9 cellular contexts compared by ENCODE assay signal in genomic region chr5:54645888-54646284, GRCh38.
DNase-seq lines count a peak whose midpoint lies in the region; ATAC-seq and TF ChIP-seq lines count a peak whose summit lies in the region.
"Had no signal": no experiment of that assay in that cellular context is flagged by ENCODE, and none has a peak within 500 bp of the region (broad histone marks: within the 10 kb centered on the region; RNA-seq: fewer than 3 reads in every experiment).

No MANE protein-coding gene starts in this region.

- H2AK5ac ChIP-seq in neuronal stem cell (ENCODE audit: low read depth, low read length) = no peak overlapping the region

- no CpG with 5 or more reads among the region's 2 CpGs for WGBS in neuronal stem cell (ENCODE audit: extremely low coverage in 2 of 2, insufficient read length in 2 of 2, insufficient replicate concordance in 1 of 2), 2 donors
- 83% methylated on average over 2 of the region's 2 CpGs for WGBS in SK-N-SH (ENCODE audit: low lambda C conversion rate)

- CTCF ChIA-PET in PC-3 (lab: Charles Lee) (no interaction called here), SK-N-SH (lab: Yijun Ruan, JAX) (interaction anchor here (0.8 kb wide), 1 partner anchor 13 kb away, joined by 3 read pairs; no protein-coding TSS in a partner anchor)

- peaks cover 7% of the 10 kb centered on the region for H3K36me3 Mint-ChIP-seq in HFFc6 (ENCODE audit: low read depth)

- H4K20me1 ChIP-seq in OCI-LY1 (ENCODE audit: insufficient read depth, low read length) (no peaks in the 10 kb centered on the region), PC-3 (ENCODE audit: low read length) (no peaks in the 10 kb centered on the region), SK-N-SH (ENCODE audit: insufficient read depth) (no peaks in the 10 kb centered on the region)

- H3K4me2 ChIP-seq in OCI-LY1 (ENCODE audit: low read length) (peak overlapping the region; percentile 70), neuronal stem cell (ENCODE audit: insufficient read depth, low read length, poor library complexity, severe bottlenecking) (no peak overlapping the region), PC-3 (ENCODE audit: low read length) (no peak overlapping the region), SK-N-SH (no peak overlapping the region)

- H3K27me3 ChIP-seq in OCI-LY1 (ENCODE audit: insufficient read depth, low read length) (no peaks in the 10 kb centered on the region), neuronal stem cell (ENCODE audit: control insufficient read depth in 3 of 3, insufficient read depth in 3 of 3, low read depth in 1 of 3, low read length in 3 of 3) (no peaks in the 10 kb centered on the region), PC-3 (ENCODE audit: low read length) (no peaks in the 10 kb centered on the region), SK-N-SH (ENCODE audit: insufficient read depth) (no peaks in the 10 kb centered on the region)

- H3K9me3 ChIP-seq in OCI-LY1 (ENCODE audit: low read length) (no peaks in the 10 kb centered on the region), neuronal stem cell (replicated peaks in 1 of 2; ENCODE audit: control insufficient read depth in 2 of 2, insufficient read depth in 1 of 2, low read depth in 1 of 2, low read length in 2 of 2) (no peaks in the 10 kb centered on the region), PC-3 (ENCODE audit: low read length) (no peaks in the 10 kb centered on the region), SK-N-SH (no peaks in the 10 kb centered on the region)
- H3K9me3 ChIP-seq: psoas muscle had no signal

- no peaks in the 10 kb centered on the region for H3F3A ChIP-seq in OCI-LY1 (ENCODE audit: insufficient read depth, low read length)
- no peaks in the 10 kb centered on the region for H3F3A ChIP-seq in PC-3 (ENCODE audit: low read length, unreplicated experiment)
- peaks cover 8% of the 10 kb centered on the region for H3F3A ChIP-seq in SK-N-SH (replicated peaks; ENCODE audit: insufficient read depth)

- H3K79me2 ChIP-seq in OCI-LY1 (ENCODE audit: insufficient read depth, low read length) (no peaks in the 10 kb centered on the region), PC-3 (ENCODE audit: low read length) (no peaks in the 10 kb centered on the region), SK-N-SH (ENCODE audit: insufficient read depth) (no peaks in the 10 kb centered on the region)

- no peak overlapping the region for H3K18ac ChIP-seq in neuronal stem cell (ENCODE audit: low read length)

- H3K27ac ChIP-seq in OCI-LY1 (ENCODE audit: low read depth, low read length, poor library complexity, severe bottlenecking) = peak overlapping the region; percentile 96
- H3K27ac ChIP-seq in coronary artery = peak overlapping the region; percentile 73 to 95
- H3K27ac ChIP-seq in neuronal stem cell (replicated peaks; ENCODE audit: low read length) = no peak overlapping the region
- H3K27ac ChIP-seq in PC-3 (ENCODE audit: low read length) = no peak overlapping the region
- H3K27ac ChIP-seq in SK-N-SH (ENCODE audit: low read depth in 2 of 2, low read length in 1 of 2) = no peak overlapping the region

- TF ChIP-seq RAD21 in SK-N-SH (IDR thresholded peaks at IDR 0.05; ENCODE audit: low read length) = no peak

- H3K9me2 ChIP-seq in OCI-LY1 (ENCODE audit: low read depth, low read length) = no peaks in the 10 kb centered on the region
- no peaks in the 10 kb centered on the region for H3K9me2 ChIP-seq in PC-3 (replicated peaks; ENCODE audit: low read length)
- H3K9me2 ChIP-seq in SK-N-SH = no peaks in the 10 kb centered on the region

- no TSS peak for BruUV-seq in PC-3 (replicated peaks; lab: Mats Ljungman, UMichigan)

- TF ChIP-seq EP300 in SK-N-SH (IDR thresholded peaks at IDR 0.05; ENCODE audit: borderline replicate concordance in 1 of 2, low read depth in 1 of 2, low read length in 1 of 2) = no peak

- no peak overlapping the region for H2BK12ac ChIP-seq in neuronal stem cell (ENCODE audit: low read length)

- H3K36me3 ChIP-seq in OCI-LY1 (ENCODE audit: insufficient read depth, low read length) (no peaks in the 10 kb centered on the region), neuronal stem cell (replicated peaks in 1 of 2; ENCODE audit: control insufficient read depth in 2 of 2, insufficient read depth in 2 of 2, low read length in 2 of 2) (no peaks in the 10 kb centered on the region), PC-3 (ENCODE audit: low read depth, low read length) (no peaks in the 10 kb centered on the region), SK-N-SH (replicated peaks in 1 of 2; ENCODE audit: control insufficient read depth in 1 of 2, insufficient read depth in 2 of 2, low read length in 1 of 2) (no peaks in the 10 kb centered on the region)

- ATAC-seq in PC-3 = no peak
- no peak for ATAC-seq in HG03460 (IDR thresholded peaks at IDR 0.05; ENCODE audit: unreplicated experiment)

- peak overlapping the region; percentile 55; the same call in 1 of the 2 replicates for H3K9ac ChIP-seq in OCI-LY1 (ENCODE audit: low read length)
- no peak overlapping the region for H3K9ac ChIP-seq in neuronal stem cell (ENCODE audit: low read depth, low read length, poor library complexity)
- no peak overlapping the region for H3K9ac ChIP-seq in PC-3 (ENCODE audit: low read length)
- no peak overlapping the region for H3K9ac ChIP-seq in SK-N-SH

- intact Hi-C loops in PC-3 (cut with micrococcal nuclease) = loop anchor here (10.0 kb wide), 1 partner anchor 121 kb away; no protein-coding TSS in a partner anchor

- H3K23ac ChIP-seq in neuronal stem cell (ENCODE audit: low read depth, low read length, poor library complexity) = no peak overlapping the region

- no peaks in the 10 kb centered on the region; the same call in 1 of the 2 replicates for H3K27me3 Mint-ChIP-seq in HFFc6 (ENCODE audit: insufficient read depth)

- peaks cover 23% of the 10 kb centered on the region for H3K4me1 ChIP-seq in OCI-LY1 (ENCODE audit: insufficient read depth, low read length, severe bottlenecking)
- peaks cover 5 to 7% of the 10 kb centered on the region in 2 donors for H3K4me1 ChIP-seq in neuronal stem cell (ENCODE audit: control insufficient read depth in 2 of 2, insufficient read depth in 1 of 2, low read depth in 1 of 2, low read length in 2 of 2)
- H3K4me1 ChIP-seq in PC-3 (ENCODE audit: insufficient read depth, low read length) = peaks cover 32% of the 10 kb centered on the region
- H3K4me1 ChIP-seq in SK-N-SH (ENCODE audit: control insufficient read depth in 1 of 2, insufficient read depth in 2 of 2, low read depth in 1 of 2, low read length in 1 of 2) = peaks cover 0 to 31% of the 10 kb centered on the region in 2 experiments; a peak in 3 of 4 replicates

- DNase-seq in AG10803 (ENCODE audit: low read depth) = peak; percentile 58
- DNase-seq in coronary artery (ENCODE audit: low spot score) = no peak
- no peak for DNase-seq in neuronal stem cell (ENCODE audit: low spot score)
- no peak for DNase-seq in PC-3
- no peak for DNase-seq in HFFc6
- DNase-seq in SK-N-SH = no peak

- H3K79me1 ChIP-seq in neuronal stem cell (ENCODE audit: low read depth, low read length) = no peaks in the 10 kb centered on the region

- POLR2A ChIA-PET in PC-3 (lab: Charles Lee; ENCODE audit: unreplicated experiment) (no interaction called here), SK-N-SH (lab: Yijun Ruan, JAX) (no interaction called here)

- no peak overlapping the region for H4K91ac ChIP-seq in neuronal stem cell (ENCODE audit: low read depth, low read length, poor library complexity)

- no peak overlapping the region for H2BK15ac ChIP-seq in neuronal stem cell (ENCODE audit: low read length)

- no peak overlapping the region for H3K4ac ChIP-seq in neuronal stem cell (ENCODE audit: low read length)

- no peak overlapping the region for H4K8ac ChIP-seq in neuronal stem cell (ENCODE audit: low read depth, low read length)

- H2AFZ ChIP-seq in OCI-LY1 (ENCODE audit: low read length) (peak overlapping the region; percentile 92; the same call in 1 of the 2 replicates), neuronal stem cell (ENCODE audit: low read length) (peak overlapping the region; percentile 76), PC-3 (ENCODE audit: low read length) (no peak overlapping the region), SK-N-SH (ENCODE audit: low read depth) (no peak overlapping the region; the same call in 1 of the 2 replicates)

- H2BK5ac ChIP-seq in neuronal stem cell (ENCODE audit: low read length) = no peak overlapping the region

- no peak overlapping the region for H2BK120ac ChIP-seq in neuronal stem cell (ENCODE audit: low read depth, low read length)

- H3K9me3 Mint-ChIP-seq in HFFc6 = peaks cover 7% of the 10 kb centered on the region

- no peak overlapping the region for H3K27ac Mint-ChIP-seq in HFFc6

- no peak overlapping the region for H3K14ac ChIP-seq in neuronal stem cell (ENCODE audit: low read length)

- TF ChIP-seq CTCF in AG10803 (conservative IDR thresholded peaks at IDR 0.05; ENCODE audit: low read length) = no peak
- TF ChIP-seq CTCF in OCI-LY1 (IDR thresholded peaks at IDR 0.05; ENCODE audit: low read length) = no peak
- no peak for TF ChIP-seq CTCF in coronary artery (IDR thresholded peaks at IDR 0.05)
- no peak for TF ChIP-seq CTCF in PC-3 (conservative IDR thresholded peaks at IDR 0.05; ENCODE audit: low read depth, low read length)
- TF ChIP-seq CTCF in HFFc6 (IDR thresholded peaks at IDR 0.05) = no peak
- no peak for TF ChIP-seq CTCF in SK-N-SH (IDR thresholded peaks at IDR 0.05)

- H3K4me3 ChIP-seq in AG10803 (ENCODE audit: low read length) = peak overlapping the region; percentile 23
- H3K4me3 ChIP-seq in OCI-LY1 (ENCODE audit: low read depth, low read length, poor library complexity, severe bottlenecking) = no peak overlapping the region
- H3K4me3 ChIP-seq in coronary artery = peak overlapping the region; percentile 51
- no peak overlapping the region for H3K4me3 ChIP-seq in neuronal stem cell (ENCODE audit: low read length in 2 of 2)
- no peak overlapping the region for H3K4me3 ChIP-seq in PC-3 (ENCODE audit: low read length)
- no peak overlapping the region for H3K4me3 ChIP-seq in SK-N-SH (ENCODE audit: low read depth in 2 of 2, low read length in 1 of 2)
- H3K4me3 ChIP-seq: psoas muscle had no signal

- peaks cover 50% of the 10 kb centered on the region for H3K4me1 Mint-ChIP-seq in HFFc6 (ENCODE audit: low read depth)

- no peak overlapping the region; the same call in 1 of the 2 replicates for H3K4me3 Mint-ChIP-seq in HFFc6

TF ChIP-seq in SK-N-SH, 30 proteins besides CTCF, POLR2A, EP300 and RAD21:
- TF ChIP-seq, protein P1, sequence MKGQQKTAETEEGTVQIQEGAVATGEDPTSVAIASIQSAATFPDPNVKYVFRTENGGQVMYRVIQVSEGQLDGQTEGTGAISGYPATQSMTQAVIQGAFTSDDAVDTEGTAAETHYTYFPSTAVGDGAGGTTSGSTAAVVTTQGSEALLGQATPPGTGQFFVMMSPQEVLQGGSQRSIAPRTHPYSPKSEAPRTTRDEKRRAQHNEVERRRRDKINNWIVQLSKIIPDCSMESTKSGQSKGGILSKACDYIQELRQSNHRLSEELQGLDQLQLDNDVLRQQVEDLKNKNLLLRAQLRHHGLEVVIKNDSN (IDR thresholded peaks at IDR 0.05; ENCODE audit: borderline replicate concordance, low read depth) = no peak

Comparison
In these comparisons a context has a peak if more than half of its experiments do, and no peak if none do; other contexts are left out.
1. H3K4me3 ChIP-seq: peak in AG10803 (single experiment) and coronary artery (single experiment); none in OCI-LY1 (single experiment), neuronal stem cell (0 of 2), PC-3 (single experiment) and SK-N-SH (0 of 2).
2. H2AFZ ChIP-seq: peak in OCI-LY1 (single experiment) and neuronal stem cell (single experiment); none in PC-3 (single experiment) and SK-N-SH (single experiment).
3. H3K27ac ChIP-seq: peak in OCI-LY1 (single experiment) and coronary artery (2 of 2); none in neuronal stem cell (single experiment), PC-3 (single experiment) and SK-N-SH (0 of 2).